ENCODE assay signal across 8 cellular contexts in genomic region chr19:19224852-19225494, GRCh38. TPM values are rescaled to one million over a fixed set of nuclear protein-coding genes. Genes with fewer than 3 reads are reported as not detected.
A peak's percentile ranks its signal among the peaks of the same experiment; 100 is the strongest.
DNase-seq lines count a peak whose midpoint lies in the region; ATAC-seq and TF ChIP-seq lines count a peak whose summit lies in the region.

No MANE protein-coding gene starts in this region.

- POLR2A ChIA-PET in A673 (lab: Charles Lee; ENCODE audit: low non-redundant PET), result interaction anchor here (0.6 kb wide), 1 partner anchor 127 kb away, joined by 3 read pairs; no protein-coding TSS in a partner anchor

- DNase-seq in A673 (ENCODE audit: low spot score) (peak; percentile 90), NCI-H510A (lab: John Stamatoyannopoulos, UW) (peak; percentile 88), endothelial cell (ENCODE audit: low spot score) (peak; percentile 64), myocyte (ENCODE audit: low read depth) (peak; percentile 50), C1 segment of cervical spinal cord (lab: John Stamatoyannopoulos, UW) (no peak)
- peak; percentile 88 for DNase-seq in activated CD8-positive, alpha-beta memory T cell treated with anti-CD3 and anti-CD28 coated beads for 24 hours
- peak; percentile 70 to 88 for DNase-seq in stimulated activated effector memory CD8-positive, alpha-beta T cell treated with anti-CD3 and anti-CD28 coated beads, Interleukin-12 subunit alpha, Interleukin-12 subunit beta, amount 100 ng/mL, for 72 hours (ENCODE audit: low spot score in 2 of 2)

- H3K9me3 Mint-ChIP-seq in endothelial cell (ENCODE audit: unreplicated experiment), result no peaks in the 10 kb centered on the region
- no peaks in the 10 kb centered on the region for H3K9me3 Mint-ChIP-seq in stimulated activated effector memory CD8-positive, alpha-beta T cell treated with anti-CD3 and anti-CD28 coated beads, Interleukin-12 subunit alpha, Interleukin-12 subunit beta, amount 100 ng/mL, for 72 hours

- peak; percentile 45 for ATAC-seq in GM21619 (IDR thresholded peaks at IDR 0.05; ENCODE audit: unreplicated experiment)
- ATAC-seq in stimulated activated effector memory CD8-positive, alpha-beta T cell treated with anti-CD3 and anti-CD28 coated beads, Interleukin-12 subunit alpha, Interleukin-12 subunit beta, amount 100 ng/mL, for 72 hours, result peak; percentile 86

- H3K27me3 ChIP-seq in A673 (replicated peaks; ENCODE audit: insufficient read depth, low read depth, low read length, poor library complexity), result peaks cover 27% of the 10 kb centered on the region

- H3K9me3 ChIP-seq in A673 (ENCODE audit: low read depth, low read length, poor library complexity, severe bottlenecking), result no peaks in the 10 kb centered on the region

- CTCF ChIA-PET in A673 (lab: Charles Lee), result interaction anchor here (0.5 to 1.6 kb wide), 2 partner anchors 9 to 75 kb away, joined by 3 to 7 read pairs; no protein-coding TSS in a partner anchor

- H3K4me1 Mint-ChIP-seq in endothelial cell (ENCODE audit: unreplicated experiment), result no peaks in the 10 kb centered on the region
- peaks cover 6% of the 10 kb centered on the region for H3K4me1 Mint-ChIP-seq in stimulated activated effector memory CD8-positive, alpha-beta T cell treated with anti-CD3 and anti-CD28 coated beads, Interleukin-12 subunit alpha, Interleukin-12 subunit beta, amount 100 ng/mL, for 72 hours

- intact Hi-C loops in A673 (cut with micrococcal nuclease; ENCODE audit: unreplicated experiment), result loop anchor here (2.0 kb wide), 1 partner anchor 78 kb away; no protein-coding TSS in a partner anchor

- no peaks in the 10 kb centered on the region for H3K36me3 ChIP-seq in A673 (ENCODE audit: insufficient read depth, low read length, poor library complexity, severe bottlenecking)

- TF ChIP-seq CTCF in A673 (conservative IDR thresholded peaks at IDR 0.05; ENCODE audit: low read depth, low read length) (peak; percentile 77), endothelial cell (IDR thresholded peaks at IDR 0.05; ENCODE audit: unreplicated experiment) (peak; percentile 60)

- H3K27me3 Mint-ChIP-seq in endothelial cell (ENCODE audit: unreplicated experiment), result peaks cover 6% of the 10 kb centered on the region

- peak overlapping the region; percentile 35 for H3K4me3 ChIP-seq in A673 (ENCODE audit: low read depth, low read length, poor library complexity, severe bottlenecking)

- BruUV-seq in A673 (replicated peaks; lab: Mats Ljungman, UMichigan), result no TSS peak

- no peak overlapping the region for H3K27ac ChIP-seq in A673 (ENCODE audit: low read depth, low read length, poor library complexity, severe bottlenecking)

- no peak overlapping the region for H3K4me3 Mint-ChIP-seq in endothelial cell (ENCODE audit: unreplicated experiment)
- H3K4me3 Mint-ChIP-seq in stimulated activated effector memory CD8-positive, alpha-beta T cell treated with anti-CD3 and anti-CD28 coated beads, Interleukin-12 subunit alpha, Interleukin-12 subunit beta, amount 100 ng/mL, for 72 hours, result peak overlapping the region; percentile 71

- no peaks in the 10 kb centered on the region for H3K36me3 Mint-ChIP-seq in endothelial cell (ENCODE audit: low read depth, unreplicated experiment)
- no peaks in the 10 kb centered on the region for H3K36me3 Mint-ChIP-seq in stimulated activated effector memory CD8-positive, alpha-beta T cell treated with anti-CD3 and anti-CD28 coated beads, Interleukin-12 subunit alpha, Interleukin-12 subunit beta, amount 100 ng/mL, for 72 hours

- H3K27ac Mint-ChIP-seq in endothelial cell (ENCODE audit: unreplicated experiment), result no peak overlapping the region
- peak overlapping the region; percentile 64 for H3K27ac Mint-ChIP-seq in stimulated activated effector memory CD8-positive, alpha-beta T cell treated with anti-CD3 and anti-CD28 coated beads, Interleukin-12 subunit alpha, Interleukin-12 subunit beta, amount 100 ng/mL, for 72 hours

- no peaks in the 10 kb centered on the region for H3K4me1 ChIP-seq in A673 (ENCODE audit: insufficient read depth, low read length, poor library complexity, severe bottlenecking)

RNA-seq across cellular contexts. Expression of gene NCAN, which starts 13.2 kb away (rescaled TPM):
- total RNA-seq in A673 (2021) (not detected in 2 replicates), endothelial cell (ENCODE audit: unreplicated experiment) (0.05 TPM), myocyte (0.05 TPM in 1 of 2 replicates, not detected in the other)
- polyA plus RNA-seq in myocyte (2012), result not detected

RNA-seq across cellular contexts. Expression of gene NR2C2AP, which starts 21.8 kb away (rescaled TPM):
- 35.6 and 45.3 TPM in 2 replicates for total RNA-seq in A673 (2021)
- 4.3 TPM for total RNA-seq in endothelial cell (ENCODE audit: unreplicated experiment)
- 6.9 and 9.7 TPM in 2 replicates for total RNA-seq in myocyte
- 9.4 TPM for polyA plus RNA-seq in myocyte (2012)

RNA-seq across cellular contexts. Expression of gene RFXANK, which starts 32.9 kb away (rescaled TPM):
- total RNA-seq in A673 (2021) (96.3 and 109 TPM in 2 replicates), endothelial cell (ENCODE audit: unreplicated experiment) (131 TPM), myocyte (46.4 and 55.4 TPM in 2 replicates)
- polyA plus RNA-seq in myocyte (2012), result 78.6 TPM

RNA-seq across cellular contexts. Expression of gene BORCS8, which starts 33.0 kb away (rescaled TPM):
- total RNA-seq in A673 (2021), result 29.9 and 37.5 TPM in 2 replicates
- total RNA-seq in endothelial cell (ENCODE audit: unreplicated experiment), result 31.3 TPM
- total RNA-seq in myocyte, result 12.7 and 15.4 TPM in 2 replicates
- polyA plus RNA-seq in myocyte (2012), result 23.9 TPM

RNA-seq across cellular contexts. Expression of gene TM6SF2, which starts 48.1 kb away (rescaled TPM):
- not detected in 2 replicates for total RNA-seq in A673 (2021)
- 1.4 TPM for total RNA-seq in endothelial cell (ENCODE audit: unreplicated experiment)
- 0.13 and 0.21 TPM in 2 replicates for total RNA-seq in myocyte
- 4.8 TPM for polyA plus RNA-seq in myocyte (2012)

Comparison
In these comparisons a context has a peak if more than half of its experiments do, and no peak if none do; other contexts are left out.
1. DNase-seq: peak in A673 (single experiment), NCI-H510A (single experiment), activated CD8-positive, alpha-beta memory T cell treated with anti-CD3 and anti-CD28 coated beads for 24 hours (single experiment), endothelial cell (single experiment), myocyte (single experiment) and stimulated activated effector memory CD8-positive, alpha-beta T cell treated with anti-CD3 and anti-CD28 coated beads, Interleukin-12 subunit alpha, Interleukin-12 subunit beta, amount 100 ng/mL, for 72 hours (2 of 2); none in C1 segment of cervical spinal cord (0 of 14).